In the genomic region with DNA sequence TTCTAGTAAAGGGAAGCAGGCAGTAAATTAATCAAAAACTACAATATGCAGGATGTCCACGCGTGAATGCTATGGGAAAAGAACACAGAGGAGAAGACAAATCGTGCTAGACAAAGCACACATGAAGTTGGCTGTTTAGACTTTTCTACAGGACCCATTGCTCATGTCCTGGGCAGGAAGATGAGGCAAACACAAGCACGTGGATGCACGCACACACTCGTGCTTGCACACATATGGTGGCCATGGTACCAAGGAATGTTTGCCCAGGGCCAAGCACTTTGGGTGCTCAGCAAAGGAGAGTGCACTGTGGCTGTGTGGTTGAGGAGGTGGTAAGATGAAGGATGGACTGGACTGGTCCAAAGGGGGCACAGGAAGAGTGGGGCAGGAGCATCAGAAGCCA, we compare ENCODE assay signal across 26 cellular contexts.
"Had no signal": no experiment of that assay in that cellular context is flagged by ENCODE, and none has a peak within 500 bp of the region (broad histone marks: within the 10 kb centered on the region; RNA-seq: fewer than 3 reads in every experiment).

No MANE protein-coding gene starts in this region.

- DNase-seq: activated B cell treated with CpG ODN at 0.5 μM for 24 hours; activated CD4-positive, alpha-beta memory T cell treated with anti-CD3 and anti-CD28 coated beads, Interleukin-2, amount 10 ng/mL, durations not matched to agents 7 days and 5 days; activated CD4-positive, alpha-beta T cell treated with anti-CD3 and anti-CD28 coated beads for 4 hours; activated effector memory CD4-positive, alpha-beta T cell treated with Interleukin-2 at 50 U/mL for 16 hours; activated T-cell treated with anti-CD3 and anti-CD28 coated beads, Interleukin-2, amount 50 U/mL, for 72 hours; aorta; caudate nucleus; dermis blood vessel endothelial cell; effector memory CD4-positive, alpha-beta T cell; gastrocnemius medialis; hippocampal formation; kidney glomerular epithelial cell; left lung; midbrain; stimulated activated CD4-positive, alpha-beta T cell treated with anti-CD3 and anti-CD28 coated beads, Interleukin-12 subunit alpha, Interleukin-12 subunit beta, amount 100 ng/mL, for 4 hours; stimulated activated CD4-positive, alpha-beta T cell treated with anti-CD3 and anti-CD28 coated beads, Interleukin-4, amount 100 ng/mL, for 4 hours; stimulated activated naive CD8-positive, alpha-beta T cell treated with anti-CD3 and anti-CD28 coated beads, Interleukin-15, amount 100 ng/mL, for 72 hours; T-cell; T1000; tibial artery had no signal

- H3K27ac ChIP-seq: gastrocnemius medialis, left lung, parathyroid adenoma, tibial artery had no signal

- H3K27ac Mint-ChIP-seq: activated B cell treated with CpG ODN at 0.5 μM for 24 hours; activated CD4-positive, alpha-beta memory T cell treated with anti-CD3 and anti-CD28 coated beads, Interleukin-2, amount 10 ng/mL, durations not matched to agents 7 days and 5 days; activated T-cell treated with anti-CD3 and anti-CD28 coated beads, Interleukin-2, amount 50 U/mL, for 72 hours; natural killer cell treated with Interleukin-12 subunit alpha and Interleukin-12 subunit beta and Interleukin-15 and Interleukin-18, amount 100 ng/mL, for 72 hours; T-cell had no signal

- H3K9me3 Mint-ChIP-seq: activated B cell treated with CpG ODN at 0.5 μM for 24 hours; activated CD4-positive, alpha-beta memory T cell treated with anti-CD3 and anti-CD28 coated beads, Interleukin-2, amount 10 ng/mL, durations not matched to agents 7 days and 5 days; activated naive CD4-positive, alpha-beta T cell treated with anti-CD3 and anti-CD28 coated beads, Interleukin-2, amount 50 U/mL, for 24 hours; activated T-cell treated with anti-CD3 and anti-CD28 coated beads, Interleukin-2, amount 50 U/mL, for 72 hours; natural killer cell treated with Interleukin-12 subunit alpha and Interleukin-12 subunit beta and Interleukin-15 and Interleukin-18, amount 100 ng/mL, for 72 hours; stimulated activated naive CD8-positive, alpha-beta T cell treated with anti-CD3 and anti-CD28 coated beads, Interleukin-15, amount 100 ng/mL, for 72 hours; T-cell had no signal

- H3K4me1 ChIP-seq: gastrocnemius medialis, left lung had no signal

- H3K27me3 ChIP-seq: gastrocnemius medialis, left lung, tibial artery had no signal

- H3K27me3 Mint-ChIP-seq: activated B cell treated with CpG ODN at 0.5 μM for 24 hours; activated CD4-positive, alpha-beta memory T cell treated with anti-CD3 and anti-CD28 coated beads, Interleukin-2, amount 10 ng/mL, durations not matched to agents 7 days and 5 days; activated naive CD4-positive, alpha-beta T cell treated with anti-CD3 and anti-CD28 coated beads, Interleukin-2, amount 50 U/mL, for 24 hours; natural killer cell treated with Interleukin-12 subunit alpha and Interleukin-12 subunit beta and Interleukin-15 and Interleukin-18, amount 100 ng/mL, for 72 hours; stimulated activated naive CD8-positive, alpha-beta T cell treated with anti-CD3 and anti-CD28 coated beads, Interleukin-15, amount 100 ng/mL, for 72 hours; T-cell had no signal

- H3K4me1 Mint-ChIP-seq: activated B cell treated with CpG ODN at 0.5 μM for 24 hours; activated CD4-positive, alpha-beta memory T cell treated with anti-CD3 and anti-CD28 coated beads, Interleukin-2, amount 10 ng/mL, durations not matched to agents 7 days and 5 days; activated naive CD4-positive, alpha-beta T cell treated with anti-CD3 and anti-CD28 coated beads, Interleukin-2, amount 50 U/mL, for 24 hours; stimulated activated naive CD8-positive, alpha-beta T cell treated with anti-CD3 and anti-CD28 coated beads, Interleukin-15, amount 100 ng/mL, for 72 hours had no signal

- H3K79me2 ChIP-seq: parathyroid adenoma had no signal

- ATAC-seq: activated T-cell treated with anti-CD3 and anti-CD28 coated beads, Interleukin-2, amount 50 U/mL, for 72 hours; esophagus mucosa; gastrocnemius medialis; left lung; natural killer cell treated with Interleukin-12 subunit alpha and Interleukin-12 subunit beta and Interleukin-15 and Interleukin-18, amount 100 ng/mL, for 72 hours; right cardiac atrium; stimulated activated naive CD8-positive, alpha-beta T cell treated with anti-CD3 and anti-CD28 coated beads, Interleukin-15, amount 100 ng/mL, for 72 hours; T-cell had no signal

- H3K4me3 Mint-ChIP-seq: activated B cell treated with CpG ODN at 0.5 μM for 24 hours; activated CD4-positive, alpha-beta memory T cell treated with anti-CD3 and anti-CD28 coated beads, Interleukin-2, amount 10 ng/mL, durations not matched to agents 7 days and 5 days; activated naive CD4-positive, alpha-beta T cell treated with anti-CD3 and anti-CD28 coated beads, Interleukin-2, amount 50 U/mL, for 24 hours; activated T-cell treated with anti-CD3 and anti-CD28 coated beads, Interleukin-2, amount 50 U/mL, for 72 hours; brain; natural killer cell treated with Interleukin-12 subunit alpha and Interleukin-12 subunit beta and Interleukin-15 and Interleukin-18, amount 100 ng/mL, for 72 hours; stimulated activated naive CD8-positive, alpha-beta T cell treated with anti-CD3 and anti-CD28 coated beads, Interleukin-15, amount 100 ng/mL, for 72 hours; T-cell had no signal

- H3K4me3 ChIP-seq: gastrocnemius medialis, left lung, tibial artery had no signal

- H3K9ac ChIP-seq: parathyroid adenoma had no signal

- H2AFZ ChIP-seq: parathyroid adenoma had no signal

- H3K9me3 ChIP-seq: gastrocnemius medialis, left lung, tibial artery had no signal
